ENCODE assay signal across 18 cellular contexts in genomic region chr16:86064431-86065250, GRCh38.
DNase-seq lines count a peak whose midpoint lies in the region; ATAC-seq and TF ChIP-seq lines count a peak whose summit lies in the region.
"Had no signal": no experiment of that assay in that cellular context is flagged by ENCODE, and none has a peak within 500 bp of the region (broad histone marks: within the 10 kb centered on the region; RNA-seq: fewer than 3 reads in every experiment).

No MANE protein-coding gene starts in this region.

- no peak overlapping the region for H3K4me3 Mint-ChIP-seq in activated naive CD4-positive, alpha-beta T cell treated with anti-CD3 and anti-CD28 coated beads, Interleukin-2, amount 10 ng/mL, durations not matched to agents 7 days and 5 days
- H3K4me3 Mint-ChIP-seq in chondrocyte (ENCODE audit: unreplicated experiment) = no peak overlapping the region
- H3K4me3 Mint-ChIP-seq: B cell; CD4-positive, CD25-positive, alpha-beta regulatory T cell had no signal

- H3K27me3 Mint-ChIP-seq in activated naive CD4-positive, alpha-beta T cell treated with anti-CD3 and anti-CD28 coated beads, Interleukin-2, amount 10 ng/mL, durations not matched to agents 7 days and 5 days = peaks cover 19% of the 10 kb centered on the region
- peaks cover 49% of the 10 kb centered on the region for H3K27me3 Mint-ChIP-seq in chondrocyte (ENCODE audit: low read depth)

- no peak overlapping the region for H3K27ac Mint-ChIP-seq in activated naive CD4-positive, alpha-beta T cell treated with anti-CD3 and anti-CD28 coated beads, Interleukin-2, amount 10 ng/mL, durations not matched to agents 7 days and 5 days
- H3K27ac Mint-ChIP-seq in chondrocyte (ENCODE audit: unreplicated experiment) = no peak overlapping the region
- H3K27ac Mint-ChIP-seq: B cell had no signal

- no peaks in the 10 kb centered on the region for H3K9me3 Mint-ChIP-seq in activated naive CD4-positive, alpha-beta T cell treated with anti-CD3 and anti-CD28 coated beads, Interleukin-2, amount 10 ng/mL, durations not matched to agents 7 days and 5 days
- no peaks in the 10 kb centered on the region for H3K9me3 Mint-ChIP-seq in chondrocyte (ENCODE audit: low read depth)

- DNase-seq in activated naive CD4-positive, alpha-beta T cell treated with anti-CD3 and anti-CD28 coated beads, Interleukin-2, amount 10 ng/mL, durations not matched to agents 7 days and 5 days = peak; percentile 10
- no peak for DNase-seq in activated naive CD4-positive, alpha-beta T cell treated with anti-CD3 and anti-CD28 coated beads, Interleukin-2, amount 50 U/mL, for 16 hours
- DNase-seq in NAMALWA (ENCODE audit: low spot score) (peak; percentile 31), chondrocyte (ENCODE audit: low spot score) (peak; percentile 53), posterior vena cava (ENCODE audit: low spot score) (peak; percentile 32), islet precursor cell (no peak)
- DNase-seq in stimulated activated CD4-positive, alpha-beta T cell treated with anti-CD3 and anti-CD28 coated beads, Interleukin-2, amount 100 ng/mL, for 24 hours = no peak
- DNase-seq: CD4-positive, CD25-positive, alpha-beta regulatory T cell; EL; GM23248; MM.1S; NCI-H1417; NCI-H187 treated with DMSO at 0.1 percent for 48 hours; NCI-H345; NCI-H526 had no signal

- no peak for TF ChIP-seq CTCF in chondrocyte (IDR thresholded peaks at IDR 0.05)

- no peaks in the 10 kb centered on the region for H3K4me1 Mint-ChIP-seq in activated naive CD4-positive, alpha-beta T cell treated with anti-CD3 and anti-CD28 coated beads, Interleukin-2, amount 10 ng/mL, durations not matched to agents 7 days and 5 days
- H3K4me1 Mint-ChIP-seq in chondrocyte (ENCODE audit: low read depth) = no peaks in the 10 kb centered on the region
- H3K4me1 Mint-ChIP-seq: B cell; CD4-positive, CD25-positive, alpha-beta regulatory T cell had no signal

- H3K36me3 Mint-ChIP-seq in activated naive CD4-positive, alpha-beta T cell treated with anti-CD3 and anti-CD28 coated beads, Interleukin-2, amount 10 ng/mL, durations not matched to agents 7 days and 5 days = no peaks in the 10 kb centered on the region
- H3K36me3 Mint-ChIP-seq in chondrocyte (ENCODE audit: low read depth) = no peaks in the 10 kb centered on the region
- H3K36me3 Mint-ChIP-seq: CD4-positive, CD25-positive, alpha-beta regulatory T cell had no signal

- ATAC-seq in HG03097 (IDR thresholded peaks at IDR 0.05; ENCODE audit: low FRiP score, unreplicated experiment) = no peak
- ATAC-seq: HepG2 had no signal

- CTCF ChIA-PET in activated naive CD4-positive, alpha-beta T cell treated with anti-CD3 and anti-CD28 coated beads, Interleukin-2, amount 10 ng/mL, durations not matched to agents 7 days and 5 days (lab: Charles Lee) = no interaction called here

- intact Hi-C loops in posterior vena cava (cut with DNase I) = no loop called here

Comparison
In these comparisons a context has a peak if more than half of its experiments do, and no peak if none do; other contexts are left out.
1. DNase-seq: peak in activated naive CD4-positive, alpha-beta T cell treated with anti-CD3 and anti-CD28 coated beads, Interleukin-2, amount 10 ng/mL, durations not matched to agents 7 days and 5 days (single experiment), NAMALWA (single experiment), chondrocyte (single experiment) and posterior vena cava (single experiment); none in activated naive CD4-positive, alpha-beta T cell treated with anti-CD3 and anti-CD28 coated beads, Interleukin-2, amount 50 U/mL, for 16 hours (single experiment), stimulated activated CD4-positive, alpha-beta T cell treated with anti-CD3 and anti-CD28 coated beads, Interleukin-2, amount 100 ng/mL, for 24 hours (0 of 2) and islet precursor cell (single experiment).